Comparison of ENCODE assay signal across 8 cellular contexts in the genomic region with DNA sequence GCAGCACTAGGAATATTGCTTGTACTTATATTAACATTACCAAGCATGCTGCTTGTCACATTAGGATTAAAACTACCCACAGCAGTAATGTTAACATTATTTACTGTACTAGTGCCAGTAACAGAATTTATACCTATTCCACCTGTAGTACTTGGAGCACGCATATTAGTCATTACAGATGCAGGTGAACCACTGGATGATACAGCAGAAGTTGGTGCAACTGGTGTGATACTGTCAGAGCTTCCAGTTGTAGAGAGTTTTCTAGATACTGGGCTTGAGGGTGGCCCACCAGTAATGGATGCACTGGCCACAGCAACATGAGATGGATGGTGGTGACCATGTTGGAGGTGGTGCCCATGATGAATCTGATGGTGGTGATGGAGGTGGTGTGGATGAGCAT. TPM values are rescaled to one million over a fixed set of nuclear protein-coding genes. Genes with fewer than 3 reads are reported as not detected.
A peak's percentile ranks its signal among the peaks of the same experiment; 100 is the strongest.
DNase-seq lines count a peak whose midpoint lies in the region; ATAC-seq and TF ChIP-seq lines count a peak whose summit lies in the region.

No MANE protein-coding gene starts in this region.

- CTCF ChIA-PET in mammary epithelial cell (lab: Charles Lee; ENCODE audit: low non-redundant PET), result no interaction called here

- H3K36me3 ChIP-seq in left ventricle myocardium inferior, result no peaks in the 10 kb centered on the region
- no peaks in the 10 kb centered on the region for H3K36me3 ChIP-seq in mammary epithelial cell (ENCODE audit: insufficient read depth, low read length)
- peaks cover 0 to 4% of the 10 kb centered on the region in 2 donors for H3K36me3 ChIP-seq in mucosa of rectum (ENCODE audit: control insufficient read depth in 2 of 2, insufficient read depth in 2 of 2, low read length in 2 of 2)

- 100% methylated on average over 1 of the region's 1 CpG for WGBS in mammary epithelial cell (ENCODE audit: low coverage, missing lambda C conversion rate)

- H3K9ac ChIP-seq in mammary epithelial cell (ENCODE audit: insufficient read depth, low read length), result no peak overlapping the region
- H3K9ac ChIP-seq in mucosa of rectum (ENCODE audit: low read depth in 1 of 2, low read length in 2 of 2), result peak overlapping the region in 1 of 2 donors; percentile 92

- H3K4me1 ChIP-seq in left ventricle myocardium inferior, result peaks cover 76% of the 10 kb centered on the region
- H3K4me1 ChIP-seq in mammary epithelial cell (ENCODE audit: insufficient read depth, low read length), result peaks cover 44% of the 10 kb centered on the region
- peaks cover 10 to 13% of the 10 kb centered on the region in 2 donors for H3K4me1 ChIP-seq in mucosa of rectum (ENCODE audit: control insufficient read depth in 2 of 2, insufficient read depth in 2 of 2, low read length in 2 of 2)

- H3K27me3 ChIP-seq in left ventricle myocardium inferior (ENCODE audit: low read depth), result no peaks in the 10 kb centered on the region
- no peaks in the 10 kb centered on the region for H3K27me3 ChIP-seq in mammary epithelial cell (ENCODE audit: insufficient read depth, low read length)
- no peaks in the 10 kb centered on the region for H3K27me3 ChIP-seq in mucosa of rectum (ENCODE audit: control insufficient read depth in 2 of 2, insufficient read depth in 2 of 2, low read length in 2 of 2)

- BruUV-seq in mammary epithelial cell (replicated peaks; lab: Mats Ljungman, UMichigan), result no TSS peak

- no peak overlapping the region for H2AFZ ChIP-seq in mammary epithelial cell (ENCODE audit: low read depth, low read length)

- peaks cover 62% of the 10 kb centered on the region for H3K79me2 ChIP-seq in mammary epithelial cell (ENCODE audit: insufficient read depth, low read length)

- H3K27ac ChIP-seq in left ventricle myocardium inferior (replicated peaks) (no peak overlapping the region), mammary epithelial cell (ENCODE audit: insufficient read depth, low read depth, low read length) (no peak overlapping the region), mucosa of rectum (ENCODE audit: low read depth in 2 of 2, low read length in 2 of 2) (peak overlapping the region in 1 of 2 donors; percentile 98)

- dilution Hi-C loops in mammary epithelial cell (cut with HindIII; ENCODE audit: low sequenced_read_pairs), result no loop called here

- H3K4me3 ChIP-seq in left ventricle myocardium inferior (peak overlapping the region; percentile 95), mammary epithelial cell (replicated peaks in 1 of 3; ENCODE audit: insufficient read depth in 1 of 3, low read depth in 2 of 3, low read length in 3 of 3) (peak overlapping the region in 2 of 3 experiments; percentile 82 to 88), mucosa of rectum (ENCODE audit: low read length in 2 of 2) (peak overlapping the region; percentile 85 to 90)

- no peaks in the 10 kb centered on the region for H4K20me1 ChIP-seq in mammary epithelial cell (ENCODE audit: insufficient read depth, low read length)

- no peaks in the 10 kb centered on the region for H3K9me3 ChIP-seq in left ventricle myocardium inferior (replicated peaks)
- no peaks in the 10 kb centered on the region for H3K9me3 ChIP-seq in mammary epithelial cell (replicated peaks; ENCODE audit: insufficient read depth, low read length)
- no peaks in the 10 kb centered on the region for H3K9me3 ChIP-seq in mucosa of rectum (ENCODE audit: control insufficient read depth in 2 of 2, low read length in 2 of 2)

- no peak for TF ChIP-seq CTCF in left ventricle myocardium inferior (IDR thresholded peaks at IDR 0.05; ENCODE audit: borderline replicate concordance)
- TF ChIP-seq CTCF in mammary epithelial cell (conservative IDR thresholded peaks at IDR 0.05 in 1 of 2, IDR thresholded peaks at IDR 0.05 in 1 of 2; ENCODE audit: extremely low read depth in 1 of 2, insufficient read depth in 1 of 2, low read depth in 1 of 2, low read length in 2 of 2), result no peak

- H3K4me2 ChIP-seq in mammary epithelial cell (ENCODE audit: insufficient read depth, low read depth, low read length), result peak overlapping the region; percentile 99

- intact Hi-C loops in left ventricle myocardium inferior (cut with micrococcal nuclease) (loop anchor here (10.0 kb wide), 1 partner anchor 90 kb away; no protein-coding TSS in a partner anchor), left ventricle myocardium superior (cut with micrococcal nuclease) (no loop called here), mammary epithelial cell (cut with micrococcal nuclease) (loop anchor here (5.0 to 10.0 kb wide), 2 partner anchors 182 to 400 kb away; no protein-coding TSS in a partner anchor)

- DNase-seq in left ventricle myocardium inferior (no peak), left ventricle myocardium superior (no peak), mammary epithelial cell (peak; percentile 11), islet precursor cell (no peak), G401 (ENCODE audit: low spot score) (no peak), inferior parietal cortex (ENCODE audit: extremely low spot score) (no peak)
- DNase-seq in stimulated activated CD4-positive, alpha-beta T cell treated with anti-CD3 and anti-CD28 coated beads, Interleukin-2, amount 100 ng/mL, for 24 hours, result no peak

- no peak for ATAC-seq in left ventricle myocardium superior

- in situ Hi-C loops in mammary epithelial cell (cut with MboI; ENCODE audit: low sequenced_read_pairs in 2 of 2), result no loop called here
- in situ Hi-C loops in G401 (cut with HindIII; ENCODE audit: low sequenced_read_pairs), result no loop called here

RNA-seq across cellular contexts. Expression of gene TSC22D1, which starts 1.1 kb away (rescaled TPM):
- total RNA-seq in left ventricle myocardium inferior (158 TPM), left ventricle myocardium superior (180 TPM), mammary epithelial cell (100 to 1,000 TPM in 1 of 2 donors, 10 to 100 TPM in 1; 73.3 to 103 TPM)
- 85.6 TPM for polyA plus RNA-seq in mammary epithelial cell
- 81.2 TPM for polyA minus RNA-seq in mammary epithelial cell
- total RNA-seq in G401 (2014; rRNA removed; shearing (Covaris generic)), result 81.2 and 87.4 TPM in 2 replicates
